20 cellular contexts compared by ENCODE assay signal in the genomic region with DNA sequence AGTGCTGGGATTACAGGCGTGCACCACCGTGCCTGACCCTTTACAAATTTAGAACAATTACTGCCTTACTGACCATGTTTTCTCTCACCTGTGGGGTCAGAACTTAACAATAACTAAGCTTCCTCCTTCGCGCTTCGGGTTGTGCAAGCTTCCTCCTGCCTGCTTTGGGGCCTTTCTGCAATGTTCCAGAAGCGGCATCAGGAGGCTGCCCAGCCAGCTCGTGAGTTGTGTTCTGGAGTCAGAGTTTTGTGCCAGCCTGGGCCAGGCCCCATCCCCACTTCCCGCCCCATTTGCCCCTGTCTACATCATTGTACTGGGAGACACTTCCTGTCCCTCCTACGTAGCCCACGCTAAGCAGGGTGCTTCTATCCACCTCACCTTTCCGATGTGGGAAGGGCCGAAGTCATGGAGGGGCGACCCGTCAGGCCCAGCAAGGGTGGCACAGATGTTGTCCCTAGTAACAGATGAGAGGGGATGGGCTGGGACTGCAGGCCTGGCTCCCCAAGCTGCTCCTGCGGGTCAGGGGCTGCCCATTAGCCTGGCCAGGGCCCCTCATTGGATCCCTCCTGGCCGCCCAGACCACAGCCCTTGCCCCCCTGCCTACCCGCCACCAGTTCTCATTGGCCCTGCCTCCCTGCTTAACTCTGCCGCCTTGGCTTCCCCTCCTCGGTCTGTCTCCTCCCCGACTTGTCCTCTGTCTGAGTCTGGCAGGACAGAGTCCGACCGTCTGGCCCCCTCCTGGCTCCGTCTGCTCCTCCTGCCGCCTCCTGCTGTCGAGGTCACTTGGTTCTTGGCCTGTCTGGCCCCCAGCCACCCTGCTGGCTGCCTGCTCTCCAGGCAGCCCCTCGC. TPM values are rescaled to one million over a fixed set of nuclear protein-coding genes. Genes with fewer than 3 reads are reported as not detected.
DNase-seq lines count a peak whose midpoint lies in the region; ATAC-seq and TF ChIP-seq lines count a peak whose summit lies in the region.
"Had no signal": no experiment of that assay in that cellular context is flagged by ENCODE, and none has a peak within 500 bp of the region (broad histone marks: within the 10 kb centered on the region; RNA-seq: fewer than 3 reads in every experiment).

No MANE protein-coding gene starts in this region.

- WGBS in IMR-90 (ENCODE audit: extremely low coverage in 2 of 2, insufficient read length in 1 of 2), 2 experiments, result 88% methylated on average over 8 of the region's 26 CpGs; no CpG with 5 or more reads in 1 of the 2 experiments
- 85 to 96% methylated on average over 22 to 24 of the region's 26 CpGs for WGBS in body of pancreas, 2 donors

- H3K27ac ChIP-seq in DND-41 (ENCODE audit: low read length) (no peak overlapping the region), IMR-90 (ENCODE audit: insufficient read depth, low read length) (no peak overlapping the region), body of pancreas (no peak overlapping the region)
- H3K27ac ChIP-seq: epithelial cell of prostate, parathyroid adenoma, Peyer's patch had no signal

- no peak overlapping the region for H4K91ac ChIP-seq in IMR-90 (ENCODE audit: insufficient read depth, low read depth, low read length)

- no peak overlapping the region for H3K4me3 Mint-ChIP-seq in nephron progenitor cell
- H3K4me3 Mint-ChIP-seq: IgD-negative memory B cell, T-cell had no signal

- H3K14ac ChIP-seq in IMR-90 (replicated peaks; ENCODE audit: low read depth, low read length), result no peak overlapping the region; the same call in 1 of the 2 replicates

- H3K27me3 ChIP-seq in DND-41 (ENCODE audit: insufficient read depth, low read length, poor library complexity) (no peaks in the 10 kb centered on the region), IMR-90 (ENCODE audit: control insufficient read depth, insufficient read depth, low read length) (no peaks in the 10 kb centered on the region), body of pancreas (no peaks in the 10 kb centered on the region)
- H3K27me3 ChIP-seq: Peyer's patch, stomach had no signal

- H3K4me2 ChIP-seq in DND-41 (ENCODE audit: insufficient read depth, low read length), result no peak overlapping the region
- no peak overlapping the region for H3K4me2 ChIP-seq in IMR-90 (ENCODE audit: low read depth, low read length)

- intact Hi-C loops in IMR-90 (cut with micrococcal nuclease) (no loop called here), body of pancreas (cut with DNase I) (no loop called here)

- no peak for TF ChIP-seq RAD21 in IMR-90 (IDR thresholded peaks at IDR 0.05; ENCODE audit: low read length)

- H3K9me3 ChIP-seq in DND-41 (ENCODE audit: insufficient read depth, low read length, severe bottlenecking) (no peaks in the 10 kb centered on the region), IMR-90 (ENCODE audit: control insufficient read depth, insufficient read depth, low read length) (no peaks in the 10 kb centered on the region), body of pancreas (no peaks in the 10 kb centered on the region)
- H3K9me3 ChIP-seq: Peyer's patch, stomach had no signal

- peaks cover 57% of the 10 kb centered on the region for H3K36me3 Mint-ChIP-seq in nephron progenitor cell (ENCODE audit: low read depth)
- H3K36me3 Mint-ChIP-seq: IgD-negative memory B cell, T-cell had no signal

- H3K27ac Mint-ChIP-seq in nephron progenitor cell, result peak overlapping the region; percentile 89
- H3K27ac Mint-ChIP-seq: IgD-negative memory B cell, T-cell had no signal

- H3K56ac ChIP-seq in IMR-90 (ENCODE audit: extremely low read depth, insufficient read depth, low read length), result no peak overlapping the region

- peaks cover 5% of the 10 kb centered on the region for H3K4me1 Mint-ChIP-seq in nephron progenitor cell
- H3K4me1 Mint-ChIP-seq: IgD-negative memory B cell, T-cell had no signal

- H3K9me3 Mint-ChIP-seq in nephron progenitor cell, result no peaks in the 10 kb centered on the region
- H3K9me3 Mint-ChIP-seq: IgD-negative memory B cell, T-cell had no signal

- no peak overlapping the region for H2BK20ac ChIP-seq in IMR-90 (ENCODE audit: low read depth, low read length)

- no peak for TF ChIP-seq POLR2A in IMR-90 (IDR thresholded peaks at IDR 0.05; ENCODE audit: low read depth, low read length)
- TF ChIP-seq POLR2A in body of pancreas (IDR thresholded peaks at IDR 0.05), result no peak

- peaks cover 81% of the 10 kb centered on the region for H3K36me3 ChIP-seq in DND-41 (ENCODE audit: insufficient read depth, low read length)
- no peaks in the 10 kb centered on the region; the same call in 1 of the 2 replicates for H3K36me3 ChIP-seq in IMR-90 (ENCODE audit: control insufficient read depth, insufficient read depth, low read length)
- no peaks in the 10 kb centered on the region for H3K36me3 ChIP-seq in body of pancreas (replicated peaks in 1 of 2; ENCODE audit: insufficient read depth in 1 of 2, low read depth in 2 of 2)
- H3K36me3 ChIP-seq: Peyer's patch, stomach had no signal

- no peak for DNase-seq in DND-41
- no peak for DNase-seq in IMR-90
- peak; percentile 44 for DNase-seq in cerebellum (ENCODE audit: low spot score)
- DNase-seq in nephron progenitor cell, result no peak
- no peak for DNase-seq in body of pancreas
- no peak for DNase-seq in GDM1 (lab: John Stamatoyannopoulos, UW)
- DNase-seq: cerebellar nuclear complex, DMS79, kidney, NCI-H146, NCI-H446 treated with DMSO at 0.1 percent for 48 hours, Peyer's patch, stomach, T-cell had no signal

- H3K79me1 ChIP-seq in IMR-90 (ENCODE audit: low read depth in 1 of 2, low read length in 2 of 2), result peaks cover 17 to 55% of the 10 kb centered on the region in 2 experiments; a peak in 3 of 4 replicates

- H4K20me1 ChIP-seq in DND-41 (ENCODE audit: insufficient read depth, low read length) (peaks cover 85% of the 10 kb centered on the region), IMR-90 (ENCODE audit: insufficient read depth, low read length) (peaks cover 57% of the 10 kb centered on the region)

- in situ Hi-C loops in IMR-90 (cut with MboI; ENCODE audit: low sequenced_read_pairs), result no loop called here

- H3K4me1 ChIP-seq in DND-41 (ENCODE audit: insufficient read depth, low read length) (peaks cover 3% of the 10 kb centered on the region; the same call in 1 of the 2 replicates), IMR-90 (ENCODE audit: control insufficient read depth, insufficient read depth, low read length) (peaks cover 4% of the 10 kb centered on the region; the same call in 1 of the 2 replicates), body of pancreas (no peaks in the 10 kb centered on the region)
- H3K4me1 ChIP-seq: parathyroid adenoma, Peyer's patch, stomach had no signal

- no peak overlapping the region for H2BK15ac ChIP-seq in IMR-90 (ENCODE audit: low read depth, low read length)

- dilution Hi-C loops in IMR-90 (cut with HindIII; ENCODE audit: low sequenced_read_pairs, unreplicated experiment), result no loop called here

- H2AK5ac ChIP-seq in IMR-90 (ENCODE audit: low read depth, low read length), result no peak overlapping the region

- H2AFZ ChIP-seq in DND-41 (ENCODE audit: low read depth, low read length) (no peak overlapping the region), IMR-90 (replicated peaks; ENCODE audit: low read length, poor library complexity) (peak overlapping the region; percentile 5)
- H2AFZ ChIP-seq: parathyroid adenoma had no signal

- CTCF ChIA-PET in IMR-90 (lab: Yijun Ruan, JAX), result no interaction called here

- peak overlapping the region; percentile 15 for H2AK9ac ChIP-seq in IMR-90 (replicated peaks; ENCODE audit: low read depth, low read length, poor library complexity)

- no peak overlapping the region for H3K23ac ChIP-seq in IMR-90 (ENCODE audit: low read depth, low read length)

- POLR2A ChIA-PET in IMR-90 (lab: Charles Lee; ENCODE audit: unreplicated experiment), result no interaction called here

- H2BK5ac ChIP-seq in IMR-90 (ENCODE audit: low read depth, low read length, poor library complexity, severe bottlenecking), result no peak overlapping the region

- no peak overlapping the region for H3K4me3 ChIP-seq in DND-41 (ENCODE audit: low read depth in 1 of 2, low read length in 2 of 2)
- no peak overlapping the region for H3K4me3 ChIP-seq in IMR-90 (ENCODE audit: insufficient read depth, low read depth, low read length)
- no peak overlapping the region for H3K4me3 ChIP-seq in body of pancreas
- H3K4me3 ChIP-seq: Peyer's patch, stomach had no signal

- peak overlapping the region; percentile 42; the same call in 1 of the 2 replicates for H4K5ac ChIP-seq in IMR-90 (ENCODE audit: low read depth, low read length)

- BruUV-seq in IMR-90 (replicated peaks; lab: Mats Ljungman, UMichigan), result no TSS peak

- no peak overlapping the region; the same call in 1 of the 2 replicates for H3K4ac ChIP-seq in IMR-90 (ENCODE audit: low read depth, low read length)

- ATAC-seq in DND-41 (ENCODE audit: insufficient read depth, low read depth), result 0 out of 3 replicates have a peak, but pooled peaks have one; percentile 11
- ATAC-seq in IMR-90 (ENCODE audit: low read depth), result no peak
- no peak for ATAC-seq in GM21367 (IDR thresholded peaks at IDR 0.05; ENCODE audit: unreplicated experiment)
- no peak for ATAC-seq in body of pancreas
- ATAC-seq: activated CD4-positive, CD25-positive, alpha-beta regulatory T cell treated with anti-CD3 and anti-CD28 coated beads, Interleukin-2, amount 50 U/mL, for 24 hours; T-cell had no signal

- no peak overlapping the region for H3K18ac ChIP-seq in IMR-90 (ENCODE audit: low read depth, low read length)

- H3K9me1 ChIP-seq in IMR-90 (ENCODE audit: insufficient read depth, low read length), result 0 out of 2 replicates have a peak, but pooled peaks cover 5% of the 10 kb centered on the region

- H3K27me3 Mint-ChIP-seq in nephron progenitor cell (ENCODE audit: low read depth, poor library complexity), result no peaks in the 10 kb centered on the region
- H3K27me3 Mint-ChIP-seq: IgD-negative memory B cell, T-cell had no signal

- no peak overlapping the region for H2BK120ac ChIP-seq in IMR-90 (ENCODE audit: low read depth, low read length)

- H3K9ac ChIP-seq in DND-41 (ENCODE audit: low read depth, low read length) (no peak overlapping the region), IMR-90 (ENCODE audit: low read depth, low read length) (no peak overlapping the region)
- H3K9ac ChIP-seq: parathyroid adenoma had no signal

- no peak overlapping the region for H4K8ac ChIP-seq in IMR-90 (ENCODE audit: low read depth in 2 of 2, low read length in 2 of 2)

- peaks cover 94% of the 10 kb centered on the region for H3K79me2 ChIP-seq in DND-41 (ENCODE audit: insufficient read depth, low read length)
- H3K79me2 ChIP-seq: parathyroid adenoma had no signal

- TF ChIP-seq CTCF in DND-41 (IDR thresholded peaks at IDR 0.05; ENCODE audit: borderline replicate concordance, extremely low read depth, low read length, poor library complexity, severe bottlenecking), result no peak
- no peak for TF ChIP-seq CTCF in IMR-90 (conservative IDR thresholded peaks at IDR 0.05; ENCODE audit: low read depth, low read length)
- TF ChIP-seq CTCF in nephron progenitor cell (IDR thresholded peaks at IDR 0.05), result no peak
- no peak for TF ChIP-seq CTCF in body of pancreas (IDR thresholded peaks at IDR 0.05)

RNA-seq across cellular contexts. Expression of a gene that starts 13.5 kb away (rescaled TPM):
- total RNA-seq in IMR-90 (2012; rRNA removed) (57.4 and 70.3 TPM in 2 replicates), cerebellum (22.9 TPM), body of pancreas (1 to 10 TPM; 2.1 to 3.3 TPM)
- polyA plus RNA-seq in IMR-90 (2012; rRNA removed), result 47.4 and 49.2 TPM in 2 replicates
- 32.5 and 35.1 TPM in 2 replicates for polyA plus RNA-seq in IMR-90 (2012; cell fraction: cytosol; rRNA removed)
- 42.0 and 73.3 TPM in 2 replicates for polyA plus RNA-seq in IMR-90 (2012; cell fraction: nucleus; rRNA removed; ENCODE audit: low replicate concordance)
- polyA plus RNA-seq: IgD-negative memory B cell had no signal

RNA-seq across cellular contexts. Expression of a gene that starts 20.1 kb away (rescaled TPM):
- not detected in 2 replicates for total RNA-seq in IMR-90 (2012; rRNA removed)
- not detected in 2 replicates for polyA plus RNA-seq in IMR-90 (2012; rRNA removed)
- polyA plus RNA-seq in IMR-90 (2012; cell fraction: cytosol; rRNA removed), result not detected in 2 replicates
- polyA plus RNA-seq in IMR-90 (2012; cell fraction: nucleus; rRNA removed; ENCODE audit: low replicate concordance), result 0.04 and 0.09 TPM in 2 replicates
- total RNA-seq in cerebellum, result not detected
- total RNA-seq in body of pancreas, result not detected
- total RNA-seq: H4 had no signal

RNA-seq across cellular contexts. Expression of a gene that starts 46.2 kb away (rescaled TPM):
- total RNA-seq in IMR-90 (2012; rRNA removed) (5.0 TPM in 2 replicates), cerebellum (39.7 TPM), body of pancreas (10 to 100 TPM; 18.9 to 35.3 TPM)
- 17.9 and 20.8 TPM in 2 replicates for polyA plus RNA-seq in IMR-90 (2012; rRNA removed)
- polyA plus RNA-seq in IMR-90 (2012; cell fraction: cytosol; rRNA removed), result 9.5 and 17.5 TPM in 2 replicates
- 37.9 and 61.0 TPM in 2 replicates for polyA plus RNA-seq in IMR-90 (2012; cell fraction: nucleus; rRNA removed; ENCODE audit: low replicate concordance)

RNA-seq across cellular contexts. Expression of a gene that starts 55.3 kb away (rescaled TPM):
- total RNA-seq in IMR-90 (2012; rRNA removed), result 246 and 289 TPM in 2 replicates
- 147 and 170 TPM in 2 replicates for polyA plus RNA-seq in IMR-90 (2012; rRNA removed)
- 125 and 358 TPM in 2 replicates for polyA plus RNA-seq in IMR-90 (2012; cell fraction: cytosol; rRNA removed)
- polyA plus RNA-seq in IMR-90 (2012; cell fraction: nucleus; rRNA removed; ENCODE audit: low replicate concordance), result 67.4 and 161 TPM in 2 replicates
- 12.7 TPM for total RNA-seq in cerebellum
- total RNA-seq in body of pancreas, result 10 to 100 TPM; 18.4 to 28.0 TPM
